Comparison of ENCODE assay signal across 1 cellular context in genomic region chr22:48237466-48237865, GRCh38.
TF ChIP-seq lines count a peak whose summit lies in the region.

No MANE protein-coding gene starts in this region.

TF ChIP-seq in H1, 55 proteins besides CTCF, POLR2A, EP300 and RAD21 (continued from another document):
- no peak for TF ChIP-seq CHD7 (IDR thresholded peaks at IDR 0.05; ENCODE audit: insufficient replicate concordance, low read length)
- TF ChIP-seq POLR2AphosphoS5 (IDR thresholded peaks at IDR 0.05; ENCODE audit: low read depth, low read length): no peak
- no peak for TF ChIP-seq BCL11A (IDR thresholded peaks at IDR 0.05; ENCODE audit: low read depth in 2 of 2, low read length in 2 of 2)
- TF ChIP-seq ATF2 (IDR thresholded peaks at IDR 0.05; ENCODE audit: low read length): no peak
